In the genomic region with DNA sequence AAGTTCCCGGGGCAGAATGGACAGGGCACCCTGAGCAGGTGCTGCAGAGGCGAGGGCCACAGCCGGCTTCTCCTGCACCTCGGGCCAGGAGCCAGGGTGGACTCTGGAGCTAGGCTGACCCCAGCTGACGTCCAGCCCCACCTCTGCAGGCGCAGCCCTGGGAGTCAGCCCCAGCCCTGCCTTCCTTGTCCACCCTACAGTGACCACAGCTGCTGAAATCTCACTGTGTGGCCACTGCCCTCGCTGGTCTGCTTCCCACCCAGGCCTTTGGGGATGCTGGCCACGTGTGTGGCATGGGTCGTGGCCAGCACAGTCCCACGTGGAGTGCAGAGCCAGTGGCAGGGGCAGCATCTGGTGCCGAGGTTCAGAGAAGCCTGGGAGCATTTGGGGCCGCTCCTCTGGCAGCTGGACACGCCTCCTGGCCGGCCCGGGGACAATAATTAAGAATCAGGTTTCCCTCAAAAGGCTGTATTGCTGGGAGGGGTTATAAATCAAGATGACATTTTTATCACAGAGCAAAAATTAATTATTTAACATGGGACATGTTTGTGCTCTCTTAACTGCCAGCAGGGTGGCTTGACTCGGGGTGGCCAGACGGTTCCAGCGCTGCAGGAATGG, we compare ENCODE assay signal across 21 cellular contexts.
"Had no signal": no experiment of that assay in that cellular context is flagged by ENCODE, and none has a peak within 500 bp of the region (broad histone marks: within the 10 kb centered on the region; RNA-seq: fewer than 3 reads in every experiment).

No MANE protein-coding gene starts in this region.

- H3K4me3 ChIP-seq: adrenal gland, ascending aorta, spleen, upper lobe of left lung had no signal

- H3K27ac Mint-ChIP-seq: activated B cell treated with CpG ODN at 0.5 μM for 24 hours; activated CD4-positive, alpha-beta T cell treated with anti-CD3 and anti-CD28 coated beads for 36 hours; activated naive CD8-positive, alpha-beta T cell; activated T-helper 2 cell treated with anti-CD3 and anti-CD28 coated beads, Interferon-gamma antibody, Interleukin-2, Interleukin-4, amounts not matched to agents 10 μg/mL and 5 μg/mL and 100 μg/mL, durations not matched to agents 14 hours and 24 hours and 36 hours had no signal

- H3K4me1 Mint-ChIP-seq: activated B cell treated with CpG ODN at 0.5 μM for 24 hours; activated CD4-positive, alpha-beta T cell treated with anti-CD3 and anti-CD28 coated beads for 36 hours; central memory CD8-positive, alpha-beta T cell had no signal

- DNase-seq: activated B cell treated with CpG ODN at 0.5 μM for 24 hours; activated CD4-positive, alpha-beta T cell treated with anti-CD3 and anti-CD28 coated beads for 36 hours; activated CD4-positive, alpha-beta T cell treated with anti-CD3 and anti-CD28 coated beads, Interleukin-2, amount 50 U/mL, for 48 hours; activated CD8-positive, alpha-beta memory T cell treated with anti-CD3 and anti-CD28 coated beads, Interleukin-2, amount 50 U/mL, for 48 hours; activated naive CD4-positive, alpha-beta T cell; activated T-cell treated with anti-CD3 and anti-CD28 coated beads, Interleukin-2, amount 50 U/mL, for 4 hours; adrenal gland; effector memory CD4-positive, alpha-beta T cell; foreskin keratinocyte; kidney glomerular epithelial cell; occipital lobe; spleen; stimulated activated CD4-positive, alpha-beta T cell treated with anti-CD3 and anti-CD28 coated beads, Interleukin-4, amount 100 ng/mL, for 24 hours; stimulated activated naive CD8-positive, alpha-beta T cell treated with anti-CD3 and anti-CD28 coated beads, Interleukin-15, Interleukin-2, amounts not matched to agents 100 U/mL and 50 U/mL, for 24 hours; T-helper 1 cell; T-helper 9 cell had no signal

- H3K27ac ChIP-seq: adrenal gland, ascending aorta, foreskin keratinocyte, spleen, upper lobe of left lung had no signal

- H3K36me3 Mint-ChIP-seq: activated naive CD8-positive, alpha-beta T cell had no signal

- H3K4me3 Mint-ChIP-seq: activated B cell treated with CpG ODN at 0.5 μM for 24 hours; activated CD4-positive, alpha-beta T cell treated with anti-CD3 and anti-CD28 coated beads for 36 hours; activated naive CD8-positive, alpha-beta T cell; activated T-cell treated with anti-CD3 and anti-CD28 coated beads, Interleukin-2, amount 50 U/mL, for 4 hours; central memory CD8-positive, alpha-beta T cell had no signal

- H3K36me3 ChIP-seq: adrenal gland, ascending aorta, spleen, upper lobe of left lung had no signal

- H3K27me3 Mint-ChIP-seq: activated B cell treated with CpG ODN at 0.5 μM for 24 hours; activated CD4-positive, alpha-beta T cell treated with anti-CD3 and anti-CD28 coated beads for 36 hours; activated naive CD8-positive, alpha-beta T cell; central memory CD8-positive, alpha-beta T cell had no signal

- H3K9me3 ChIP-seq: adrenal gland, ascending aorta, spleen, upper lobe of left lung had no signal

- H3K4me1 ChIP-seq: adrenal gland, ascending aorta, foreskin keratinocyte, spleen, upper lobe of left lung had no signal

- H3K9me3 Mint-ChIP-seq: activated B cell treated with CpG ODN at 0.5 μM for 24 hours; activated T-cell treated with anti-CD3 and anti-CD28 coated beads, Interleukin-2, amount 50 U/mL, for 4 hours; activated T-helper 2 cell treated with anti-CD3 and anti-CD28 coated beads, Interferon-gamma antibody, Interleukin-2, Interleukin-4, amounts not matched to agents 10 μg/mL and 5 μg/mL and 100 μg/mL, durations not matched to agents 14 hours and 24 hours and 36 hours; central memory CD8-positive, alpha-beta T cell had no signal

- H3K27me3 ChIP-seq: adrenal gland, ascending aorta, foreskin keratinocyte, upper lobe of left lung had no signal
